In genomic region chr1:146019225-146020057, GRCh38 we compare ENCODE assay signal across 12 cellular contexts. TPM values are rescaled to one million over a fixed set of nuclear protein-coding genes. Genes with fewer than 3 reads are reported as not detected.
DNase-seq lines count a peak whose midpoint lies in the region; ATAC-seq and TF ChIP-seq lines count a peak whose summit lies in the region.
"Had no signal": no experiment of that assay in that cellular context is flagged by ENCODE, and none has a peak within 500 bp of the region (broad histone marks: within the 10 kb centered on the region; RNA-seq: fewer than 3 reads in every experiment).

No MANE protein-coding gene starts in this region.

- peaks cover 53% of the 10 kb centered on the region for H3K27me3 ChIP-seq in HUES48 (ENCODE audit: control insufficient read depth, insufficient read depth, low read length)
- H3K27me3 ChIP-seq in ascending aorta: no peaks in the 10 kb centered on the region
- H3K27me3 ChIP-seq in iPS-18a (ENCODE audit: control insufficient read depth, insufficient read depth, low read length): peaks cover 33% of the 10 kb centered on the region
- H3K27me3 ChIP-seq in skeletal muscle tissue (ENCODE audit: control insufficient read depth in 3 of 3, insufficient read depth in 3 of 3, low read length in 3 of 3): no peaks in the 10 kb centered on the region

- no peak for TF ChIP-seq CTCF in ascending aorta (IDR thresholded peaks at IDR 0.05)

- intact Hi-C loops in ascending aorta (cut with DNase I): no loop called here

- no peak for TF ChIP-seq POLR2A in GM18505 (IDR thresholded peaks at IDR 0.05; ENCODE audit: borderline replicate concordance, extremely low read depth, insufficient read depth, insufficient read length)

- no peak for DNase-seq in ascending aorta (ENCODE audit: low spot score in 2 of 2)
- no peak for DNase-seq in NCI-H1694 (lab: John Stamatoyannopoulos, UW)
- DNase-seq: DMS79, NCI-H1436 treated with DMSO at 0.1 percent for 48 hours had no signal

- H3K27ac ChIP-seq in HUES48 (ENCODE audit: low read depth, low read length): no peak overlapping the region
- no peak overlapping the region for H3K27ac ChIP-seq in ascending aorta
- no peak overlapping the region for H3K27ac ChIP-seq in iPS-18a (ENCODE audit: low read length)
- peak overlapping the region; percentile 99 for H3K27ac ChIP-seq in skeletal muscle tissue (ENCODE audit: low read depth, low read length)
- H3K27ac ChIP-seq: RWPE1, skin epidermis had no signal

- ATAC-seq in GM21717 (IDR thresholded peaks at IDR 0.05; ENCODE audit: unreplicated experiment): no peak
- no peak for ATAC-seq in GM21447 (IDR thresholded peaks at IDR 0.05; ENCODE audit: unreplicated experiment)
- no peak for ATAC-seq in GM18505 (IDR thresholded peaks at IDR 0.05; ENCODE audit: unreplicated experiment)

- H3K4me1 ChIP-seq in HUES48 (ENCODE audit: control insufficient read depth, insufficient read depth, low read length) (peaks cover 15% of the 10 kb centered on the region; the same call in 1 of the 2 replicates), ascending aorta (peaks cover 0 to 7% of the 10 kb centered on the region in 2 donors), iPS-18a (ENCODE audit: control insufficient read depth, low read depth, low read length) (no peaks in the 10 kb centered on the region), skeletal muscle tissue (ENCODE audit: control insufficient read depth in 3 of 3, insufficient read depth in 3 of 3, low read length in 3 of 3) (peaks cover 12 to 39% (median 21%) of the 10 kb centered on the region in 3 donors)

- no peaks in the 10 kb centered on the region for H3K36me3 ChIP-seq in HUES48 (ENCODE audit: control insufficient read depth, insufficient read depth, low read length)
- no peaks in the 10 kb centered on the region for H3K36me3 ChIP-seq in ascending aorta
- H3K36me3 ChIP-seq in iPS-18a (ENCODE audit: control insufficient read depth, low read depth, low read length): no peaks in the 10 kb centered on the region
- H3K36me3 ChIP-seq in skeletal muscle tissue (ENCODE audit: control insufficient read depth in 3 of 3, insufficient read depth in 3 of 3, low read length in 3 of 3): peaks cover 7 to 15% (median 7%) of the 10 kb centered on the region in 3 donors

- H3K9me3 ChIP-seq in HUES48 (ENCODE audit: control insufficient read depth, insufficient read depth, low read length) (no peaks in the 10 kb centered on the region), ascending aorta (no peaks in the 10 kb centered on the region), iPS-18a (ENCODE audit: control insufficient read depth, low read depth, low read length) (no peaks in the 10 kb centered on the region), skeletal muscle tissue (ENCODE audit: control insufficient read depth in 3 of 3, low read length in 3 of 3) (no peaks in the 10 kb centered on the region)

- H3K4me3 ChIP-seq in HUES48 (ENCODE audit: low read depth, low read length): peak overlapping the region; percentile 53
- peak overlapping the region; percentile 34 to 48 for H3K4me3 ChIP-seq in ascending aorta
- peak overlapping the region; percentile 45 for H3K4me3 ChIP-seq in iPS-18a (ENCODE audit: low read length)
- peak overlapping the region; percentile 70 to 87 (median 81) for H3K4me3 ChIP-seq in skeletal muscle tissue (ENCODE audit: low read length in 3 of 3)

- no peak overlapping the region for H3K9ac ChIP-seq in HUES48 (ENCODE audit: low read depth, low read length)
- no peak overlapping the region for H3K9ac ChIP-seq in iPS-18a (ENCODE audit: low read length)
- peak overlapping the region; percentile 88 to 97 (median 95) for H3K9ac ChIP-seq in skeletal muscle tissue (ENCODE audit: low read depth in 1 of 3, low read length in 3 of 3)

RNA-seq across cellular contexts. Expression of gene HJV, which starts 2.1 kb away (rescaled TPM):
- total RNA-seq in ascending aorta: not detected
- total RNA-seq in skeletal muscle tissue: 439 TPM

RNA-seq across cellular contexts. Expression of gene TXNIP, which starts 23.1 kb away (rescaled TPM):
- total RNA-seq in ascending aorta (877 TPM), skeletal muscle tissue (536 TPM)

RNA-seq across cellular contexts. Expression of gene POLR3GL, which starts 55.0 kb away (rescaled TPM):
- 22.9 TPM for total RNA-seq in ascending aorta
- total RNA-seq in skeletal muscle tissue: 17.7 TPM

RNA-seq across cellular contexts. Expression of gene ANKRD34A, which starts 55.1 kb away (rescaled TPM):
- 13.6 TPM for total RNA-seq in ascending aorta
- under 0.01 TPM for total RNA-seq in skeletal muscle tissue

Comparison
In these comparisons a context has a peak if more than half of its experiments do, and no peak if none do; other contexts are left out.
1. H3K9ac ChIP-seq: peak in skeletal muscle tissue (3 of 3); none in HUES48 (single experiment) and iPS-18a (single experiment).
2. RNA of gene HJV, which starts 2.1 kb away (total RNA-seq): 439 TPM in skeletal muscle tissue (single experiment); not detected in ascending aorta (single experiment); every median in the first group is over 100 times any median in the second.
3. Peak in every context shown above with its lines, with median percentiles within 50 percentile points of each other: H3K4me3 ChIP-seq.